ENCODE assay signal across 16 cellular contexts in genomic region chr3:78887608-78888011, GRCh38.
A peak's percentile ranks its signal among the peaks of the same experiment; 100 is the strongest.
DNase-seq lines count a peak whose midpoint lies in the region; ATAC-seq and TF ChIP-seq lines count a peak whose summit lies in the region.
"Had no signal": no experiment of that assay in that cellular context is flagged by ENCODE, and none has a peak within 500 bp of the region (broad histone marks: within the 10 kb centered on the region; RNA-seq: fewer than 3 reads in every experiment).

No MANE protein-coding gene starts in this region.

- peaks cover 12 to 30% (median 14%) of the 10 kb centered on the region in 10 experiments for H3K4me1 ChIP-seq in BLaER1 treated with 17β-estradiol and CSF1 and Interleukin-3, amounts not matched to agents 10 nM and 100 nM
- H3K4me1 ChIP-seq in GM23248 (ENCODE audit: insufficient read depth) (peaks cover 19% of the 10 kb centered on the region), psoas muscle (peaks cover 5% of the 10 kb centered on the region)
- H3K4me1 ChIP-seq: parathyroid adenoma had no signal

- peaks cover 0 to 7% (median 0%) of the 10 kb centered on the region in 11 experiments; a peak in 3 of 22 replicates for H4K20me1 ChIP-seq in BLaER1 treated with 17β-estradiol and CSF1 and Interleukin-3, amounts not matched to agents 10 nM and 100 nM
- H4K20me1 ChIP-seq in GM23248 (ENCODE audit: insufficient read depth): no peaks in the 10 kb centered on the region

- no peaks in the 10 kb centered on the region for H3K9me2 ChIP-seq in GM23248 (ENCODE audit: insufficient read depth)

- DNase-seq in GM23248 (peak; percentile 53), WTC11 (ENCODE audit: low spot score) (no peak), iris pigment epithelial cell (ENCODE audit: low read depth) (peak; percentile 88), hippocampal formation (lab: John Stamatoyannopoulos, UW) (no peak), SK-N-DZ (ENCODE audit: low spot score) (no peak), psoas muscle (no peak)
- no peak for DNase-seq in activated naive CD4-positive, alpha-beta T cell treated with Interleukin-2 at 50 U/mL for 16 hours
- DNase-seq: activated CD4-positive, alpha-beta memory T cell treated with anti-CD3 and anti-CD28 coated beads, Interleukin-2, amount 10 ng/mL, durations not matched to agents 7 days and 5 days; effector CD8-positive, alpha-beta T cell; NCI-H526; stimulated activated CD4-positive, alpha-beta T cell treated with anti-CD3 and anti-CD28 coated beads, Interleukin-1b, Interleukin-23, amount 100 ng/mL, for 48 hours; T-cell had no signal

- H2AFZ ChIP-seq in GM23248: no peak overlapping the region
- H2AFZ ChIP-seq: parathyroid adenoma had no signal

- in situ Hi-C loops in GM23248 (cut with MboI): no loop called here

- WGBS in GM23248 (ENCODE audit: low coverage in 1 of 2, low lambda C conversion rate in 2 of 2, missing lambda C conversion rate in 2 of 2), 2 experiments: 23 to 31% methylated on average over 1 of the region's 1 CpG
- WGBS in psoas muscle, 3 donors: 40 to 47% (median 43%) methylated on average over 1 of the region's 1 CpG

- no peak overlapping the region for H3K4me3 Mint-ChIP-seq in WTC11
- H3K4me3 Mint-ChIP-seq: activated CD4-positive, alpha-beta memory T cell treated with anti-CD3 and anti-CD28 coated beads, Interleukin-2, amount 10 ng/mL, durations not matched to agents 7 days and 5 days; activated naive CD8-positive, alpha-beta T cell; stimulated activated effector memory CD8-positive, alpha-beta T cell treated with anti-CD3 and anti-CD28 coated beads, Interleukin-12 subunit alpha, Interleukin-12 subunit beta, amount 100 ng/mL, for 72 hours; T-cell had no signal

- H3K79me2 ChIP-seq in GM23248 (ENCODE audit: insufficient read depth): peaks cover 3% of the 10 kb centered on the region; the same call in 1 of the 2 replicates
- H3K79me2 ChIP-seq: parathyroid adenoma had no signal

- peak overlapping the region; percentile 28 for H3K27ac Mint-ChIP-seq in WTC11
- H3K27ac Mint-ChIP-seq: activated CD4-positive, alpha-beta memory T cell treated with anti-CD3 and anti-CD28 coated beads, Interleukin-2, amount 10 ng/mL, durations not matched to agents 7 days and 5 days; activated naive CD8-positive, alpha-beta T cell; stimulated activated effector memory CD8-positive, alpha-beta T cell treated with anti-CD3 and anti-CD28 coated beads, Interleukin-12 subunit alpha, Interleukin-12 subunit beta, amount 100 ng/mL, for 72 hours; T-cell had no signal

- H3F3A ChIP-seq in GM23248 (ENCODE audit: insufficient read depth): peaks cover 28% of the 10 kb centered on the region; the same call in 1 of the 2 replicates

- H3K27me3 Mint-ChIP-seq in WTC11 (ENCODE audit: low read depth): no peaks in the 10 kb centered on the region
- H3K27me3 Mint-ChIP-seq: activated CD4-positive, alpha-beta memory T cell treated with anti-CD3 and anti-CD28 coated beads, Interleukin-2, amount 10 ng/mL, durations not matched to agents 7 days and 5 days; activated naive CD8-positive, alpha-beta T cell; T-cell had no signal

- peak overlapping the region; percentile 30 to 74 (median 53); a peak in 20 of 22 replicates for H3K4me2 ChIP-seq in BLaER1 treated with 17β-estradiol and CSF1 and Interleukin-3, amounts not matched to agents 10 nM and 100 nM
- peak overlapping the region; percentile 47 for H3K4me2 ChIP-seq in GM23248 (ENCODE audit: unreplicated experiment)

- peak overlapping the region in 4 of 11 experiments; percentile 1 to 41 (median 9); a peak in 1 of 22 replicates for H3K27ac ChIP-seq in BLaER1 treated with 17β-estradiol and CSF1 and Interleukin-3, amounts not matched to agents 10 nM and 100 nM
- H3K27ac ChIP-seq in GM23248: peak overlapping the region; percentile 37
- H3K27ac ChIP-seq in psoas muscle: no peak overlapping the region
- H3K27ac ChIP-seq: parathyroid adenoma had no signal

- TF ChIP-seq CTCF in WTC11 (IDR thresholded peaks at IDR 0.05): no peak
- TF ChIP-seq CTCF in psoas muscle (IDR thresholded peaks at IDR 0.05): no peak

- no peak overlapping the region for H3K4me3 ChIP-seq in BLaER1 treated with 17β-estradiol and CSF1 and Interleukin-3, amounts not matched to agents 10 nM and 100 nM
- no peak overlapping the region for H3K4me3 ChIP-seq in GM23248
- H3K4me3 ChIP-seq in psoas muscle: no peak overlapping the region

- H3K9me3 Mint-ChIP-seq in WTC11: no peaks in the 10 kb centered on the region

- ATAC-seq in WTC11: no peak
- ATAC-seq in psoas muscle: no peak
- ATAC-seq: stimulated activated effector memory CD8-positive, alpha-beta T cell treated with anti-CD3 and anti-CD28 coated beads, Interleukin-12 subunit alpha, Interleukin-12 subunit beta, amount 100 ng/mL, for 72 hours; T-cell had no signal

- CTCF ChIA-PET in WTC11 (lab: Charles Lee): no interaction called here

- H3K4me1 Mint-ChIP-seq in WTC11: peaks cover 8% of the 10 kb centered on the region
- H3K4me1 Mint-ChIP-seq: activated CD4-positive, alpha-beta memory T cell treated with anti-CD3 and anti-CD28 coated beads, Interleukin-2, amount 10 ng/mL, durations not matched to agents 7 days and 5 days; stimulated activated effector memory CD8-positive, alpha-beta T cell treated with anti-CD3 and anti-CD28 coated beads, Interleukin-12 subunit alpha, Interleukin-12 subunit beta, amount 100 ng/mL, for 72 hours; T-cell had no signal

- POLR2A ChIA-PET in WTC11 (lab: Charles Lee): no interaction called here

- intact Hi-C loops in psoas muscle (cut with DNase I): no loop called here

- H3K36me3 ChIP-seq in BLaER1 treated with 17β-estradiol and CSF1 and Interleukin-3, amounts not matched to agents 10 nM and 100 nM: peaks cover 0 to 35% (median 7%) of the 10 kb centered on the region in 11 experiments; a peak in 11 of 22 replicates
- H3K36me3 ChIP-seq in GM23248 (ENCODE audit: low read depth) (no peaks in the 10 kb centered on the region), psoas muscle (ENCODE audit: insufficient read depth in 1 of 2, low read depth in 1 of 2) (no peaks in the 10 kb centered on the region)

- H3K9ac ChIP-seq in BLaER1 treated with 17β-estradiol and CSF1 and Interleukin-3, amounts not matched to agents 10 nM and 100 nM: 0 out of 22 replicates have a peak overlapping the region, but pooled peaks of 1 of the 11 experiments have one; percentile 3
- H3K9ac ChIP-seq in GM23248: 0 out of 2 replicates have a peak overlapping the region, but pooled peaks have one; percentile 6
- H3K9ac ChIP-seq: parathyroid adenoma had no signal

- H3K27me3 ChIP-seq in BLaER1 treated with 17β-estradiol and CSF1 and Interleukin-3, amounts not matched to agents 10 nM and 100 nM: no peaks in the 10 kb centered on the region
- H3K27me3 ChIP-seq in GM23248 (replicated peaks; ENCODE audit: insufficient read depth) (no peaks in the 10 kb centered on the region), psoas muscle (ENCODE audit: insufficient read depth in 3 of 3, low read length in 2 of 3) (no peaks in the 10 kb centered on the region)

- H3K36me3 Mint-ChIP-seq in WTC11: no peaks in the 10 kb centered on the region
- H3K36me3 Mint-ChIP-seq: activated naive CD8-positive, alpha-beta T cell; stimulated activated effector memory CD8-positive, alpha-beta T cell treated with anti-CD3 and anti-CD28 coated beads, Interleukin-12 subunit alpha, Interleukin-12 subunit beta, amount 100 ng/mL, for 72 hours; T-cell had no signal

- peaks cover 0 to 17% (median 8%) of the 10 kb centered on the region in 11 experiments; a peak in 11 of 22 replicates for H3K9me3 ChIP-seq in BLaER1 treated with 17β-estradiol and CSF1 and Interleukin-3, amounts not matched to agents 10 nM and 100 nM (replicated peaks in 1 of 11)
- no peaks in the 10 kb centered on the region for H3K9me3 ChIP-seq in GM23248 (ENCODE audit: low read depth)
- no peaks in the 10 kb centered on the region for H3K9me3 ChIP-seq in psoas muscle

TF ChIP-seq in WTC11, 78 proteins besides CTCF, POLR2A, EP300 and RAD21 (continues in another document):
- TF ChIP-seq, protein P1, sequence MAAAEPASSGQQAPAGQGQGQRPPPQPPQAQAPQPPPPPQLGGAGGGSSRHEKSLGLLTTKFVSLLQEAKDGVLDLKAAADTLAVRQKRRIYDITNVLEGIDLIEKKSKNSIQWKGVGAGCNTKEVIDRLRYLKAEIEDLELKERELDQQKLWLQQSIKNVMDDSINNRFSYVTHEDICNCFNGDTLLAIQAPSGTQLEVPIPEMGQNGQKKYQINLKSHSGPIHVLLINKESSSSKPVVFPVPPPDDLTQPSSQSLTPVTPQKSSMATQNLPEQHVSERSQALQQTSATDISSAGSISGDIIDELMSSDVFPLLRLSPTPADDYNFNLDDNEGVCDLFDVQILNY (CRISPR knock-in tag; IDR thresholded peaks at IDR 0.05): no peak
- TF ChIP-seq E2F4 (CRISPR knock-in tag; IDR thresholded peaks at IDR 0.05; ENCODE audit: borderline replicate concordance, low read depth): no peak
- TF ChIP-seq, protein P2, sequence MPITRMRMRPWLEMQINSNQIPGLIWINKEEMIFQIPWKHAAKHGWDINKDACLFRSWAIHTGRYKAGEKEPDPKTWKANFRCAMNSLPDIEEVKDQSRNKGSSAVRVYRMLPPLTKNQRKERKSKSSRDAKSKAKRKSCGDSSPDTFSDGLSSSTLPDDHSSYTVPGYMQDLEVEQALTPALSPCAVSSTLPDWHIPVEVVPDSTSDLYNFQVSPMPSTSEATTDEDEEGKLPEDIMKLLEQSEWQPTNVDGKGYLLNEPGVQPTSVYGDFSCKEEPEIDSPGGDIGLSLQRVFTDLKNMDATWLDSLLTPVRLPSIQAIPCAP (CRISPR knock-in tag; IDR thresholded peaks at IDR 0.05): no peak
- no peak for TF ChIP-seq ZNF263 (CRISPR knock-in tag; IDR thresholded peaks at IDR 0.05; ENCODE audit: low read depth)
- TF ChIP-seq ZNF219 (CRISPR knock-in tag; IDR thresholded peaks at IDR 0.05; ENCODE audit: borderline replicate concordance): no peak
- TF ChIP-seq, protein P3, sequence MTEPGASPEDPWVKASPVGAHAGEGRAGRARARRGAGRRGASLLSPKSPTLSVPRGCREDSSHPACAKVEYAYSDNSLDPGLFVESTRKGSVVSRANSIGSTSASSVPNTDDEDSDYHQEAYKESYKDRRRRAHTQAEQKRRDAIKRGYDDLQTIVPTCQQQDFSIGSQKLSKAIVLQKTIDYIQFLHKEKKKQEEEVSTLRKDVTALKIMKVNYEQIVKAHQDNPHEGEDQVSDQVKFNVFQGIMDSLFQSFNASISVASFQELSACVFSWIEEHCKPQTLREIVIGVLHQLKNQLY (CRISPR knock-in tag; IDR thresholded peaks at IDR 0.05): no peak

Comparison
In these comparisons a context has a peak if more than half of its experiments do, and no peak if none do; other contexts are left out.
1. DNase-seq: peak in GM23248 (single experiment) and iris pigment epithelial cell (single experiment); none in WTC11 (single experiment), hippocampal formation (0 of 2), activated naive CD4-positive, alpha-beta T cell treated with Interleukin-2 at 50 U/mL for 16 hours (single experiment), SK-N-DZ (single experiment) and psoas muscle (0 of 2).